Comparison of ENCODE assay signal across 16 cellular contexts in the genomic region with DNA sequence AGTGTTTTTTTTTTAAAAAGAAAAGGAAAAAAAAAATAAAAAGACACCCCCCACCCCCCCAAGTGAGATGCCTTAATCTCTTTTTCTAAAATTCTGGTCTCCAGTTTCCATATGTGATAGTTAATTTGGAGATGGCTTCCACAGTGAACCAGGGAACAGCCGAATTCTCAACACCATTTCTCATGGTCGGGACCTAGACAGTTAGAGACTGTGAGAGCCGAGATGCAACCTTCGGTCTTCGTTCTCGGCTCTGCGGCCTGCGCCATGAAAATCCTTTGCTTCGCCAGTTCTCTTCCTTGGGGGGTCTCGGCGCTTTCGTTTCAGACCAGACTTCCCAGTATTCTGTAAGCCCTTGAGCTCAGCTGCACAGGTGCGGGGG. TPM values are rescaled to one million over a fixed set of nuclear protein-coding genes. Genes with fewer than 3 reads are reported as not detected.
DNase-seq lines count a peak whose midpoint lies in the region; ATAC-seq, FAIRE-seq and TF ChIP-seq lines count a peak whose summit lies in the region.
"Had no signal": no experiment of that assay in that cellular context is flagged by ENCODE, and none has a peak within 500 bp of the region (broad histone marks: within the 10 kb centered on the region; RNA-seq: fewer than 3 reads in every experiment).

No MANE protein-coding gene starts in this region.

- H4K20me1 ChIP-seq in BLaER1 = no peaks in the 10 kb centered on the region
- H4K20me1 ChIP-seq in keratinocyte (ENCODE audit: control insufficient read depth, extremely low read depth, insufficient read depth, low read length) = no peaks in the 10 kb centered on the region

- peaks cover 20% of the 10 kb centered on the region for H3K4me1 ChIP-seq in BLaER1
- H3K4me1 ChIP-seq in adipocyte (ENCODE audit: control insufficient read depth, insufficient read depth, low read length) = no peaks in the 10 kb centered on the region
- no peaks in the 10 kb centered on the region for H3K4me1 ChIP-seq in keratinocyte (ENCODE audit: control insufficient read depth, extremely low read depth, insufficient read depth, low read length)

- TF ChIP-seq CTCF in keratinocyte (optimal IDR thresholded peaks at IDR 0.05 in 1 of 3, IDR thresholded peaks at IDR 0.05 in 1 of 3, conservative IDR thresholded peaks at IDR 0.05 in 1 of 3; ENCODE audit: extremely low read depth in 1 of 3, insufficient read depth in 2 of 3, low read length in 3 of 3) = no peak

- H3K79me2 ChIP-seq in keratinocyte (ENCODE audit: control insufficient read depth, insufficient read depth, low read length) = no peaks in the 10 kb centered on the region

- DNase-seq in H7 (peak; percentile 67), adipocyte (ENCODE audit: low read depth) (no peak), keratinocyte (ENCODE audit: low read depth, low spot score) (no peak), NCI-H2029 treated with DMSO at 0.1 percent for 48 hours (lab: John Stamatoyannopoulos, UW) (no peak), AG20443 (ENCODE audit: low spot score) (no peak)
- no peak for DNase-seq in activated naive CD4-positive, alpha-beta T cell treated with anti-CD3 and anti-CD28 coated beads, Interleukin-2, amount 50 U/mL, for 16 hours
- DNase-seq: effector CD8-positive, alpha-beta T cell; NCI-H1048; sigmoid colon had no signal

- no peaks in the 10 kb centered on the region for H3K9me3 ChIP-seq in BLaER1
- H3K9me3 ChIP-seq in adipocyte (ENCODE audit: control insufficient read depth, low read length) = no peaks in the 10 kb centered on the region
- no peaks in the 10 kb centered on the region for H3K9me3 ChIP-seq in keratinocyte (ENCODE audit: control insufficient read depth, low read depth, low read length)
- H3K9me3 ChIP-seq: sigmoid colon had no signal

- no peak for FAIRE-seq in keratinocyte (lab: Jason Lieb, UNC)
- FAIRE-seq: GM12878 had no signal

- H3K9ac ChIP-seq in BLaER1 (no peak overlapping the region), adipocyte (ENCODE audit: low read length) (no peak overlapping the region), keratinocyte (ENCODE audit: control insufficient read depth, extremely low read depth, insufficient read depth, low read length) (no peak overlapping the region)

- no peaks in the 10 kb centered on the region for H3K36me3 ChIP-seq in BLaER1
- no peaks in the 10 kb centered on the region for H3K36me3 ChIP-seq in H7 (replicated peaks; ENCODE audit: control insufficient read depth, insufficient read depth, low read length)
- no peaks in the 10 kb centered on the region for H3K36me3 ChIP-seq in adipocyte (ENCODE audit: control insufficient read depth, insufficient read depth, low read length, severe bottlenecking)
- no peaks in the 10 kb centered on the region for H3K36me3 ChIP-seq in keratinocyte (ENCODE audit: control insufficient read depth in 2 of 2, extremely low read depth in 1 of 2, insufficient read depth in 2 of 2, low read length in 2 of 2)
- H3K36me3 ChIP-seq: sigmoid colon had no signal

- H2AFZ ChIP-seq in keratinocyte (ENCODE audit: control insufficient read depth, low read length) = no peak overlapping the region

- peaks cover 41% of the 10 kb centered on the region for H3K27me3 ChIP-seq in BLaER1
- peaks cover 40% of the 10 kb centered on the region for H3K27me3 ChIP-seq in H7 (ENCODE audit: control insufficient read depth, insufficient read depth, low read length)
- peaks cover 80% of the 10 kb centered on the region for H3K27me3 ChIP-seq in adipocyte (replicated peaks; ENCODE audit: control insufficient read depth, insufficient read depth, low read length)
- H3K27me3 ChIP-seq in keratinocyte (ENCODE audit: control insufficient read depth, extremely low read depth, insufficient read depth, low read length) = peaks cover 55% of the 10 kb centered on the region

- H3K4me2 ChIP-seq in BLaER1 = peak overlapping the region; percentile 71
- peak overlapping the region; percentile 51 for H3K4me2 ChIP-seq in keratinocyte (ENCODE audit: control insufficient read depth, extremely low read depth, insufficient read depth, low read depth, low read length)

- dilution Hi-C loops in keratinocyte (cut with MboI; ENCODE audit: extremely low pct_ligation_motif_present, low sequenced_read_pairs) = no loop called here

- H3K27ac ChIP-seq in BLaER1 (no peak overlapping the region), keratinocyte (ENCODE audit: control insufficient read depth, insufficient read depth, low read length) (no peak overlapping the region)
- H3K27ac ChIP-seq: sigmoid colon had no signal

- H3K9me1 ChIP-seq in keratinocyte (ENCODE audit: control insufficient read depth, extremely low read depth, insufficient read depth, low read length) = no peaks in the 10 kb centered on the region

- ATAC-seq in HG03565 (IDR thresholded peaks at IDR 0.05; ENCODE audit: unreplicated experiment) = no peak

- peak overlapping the region; percentile 42; the same call in 1 of the 2 replicates for H3K4me3 ChIP-seq in BLaER1
- H3K4me3 ChIP-seq in H7 (ENCODE audit: insufficient read depth, low read depth, low read length) = peak overlapping the region; percentile 45
- H3K4me3 ChIP-seq in adipocyte (ENCODE audit: low read length) = peak overlapping the region; percentile 62
- no peak overlapping the region for H3K4me3 ChIP-seq in keratinocyte (ENCODE audit: control insufficient read depth in 2 of 3, extremely low read depth in 1 of 3, insufficient read depth in 2 of 3, low read depth in 1 of 3, low read length in 3 of 3)
- H3K4me3 ChIP-seq: GM12878 had no signal

RNA-seq across cellular contexts. Expression of gene CACNG2, which starts 0.7 kb away (rescaled TPM):
- 0.15 TPM in 1 of 2 replicates, not detected in the other for total RNA-seq in H7 (2014; rRNA removed; shearing (Covaris generic))
- not detected in 3 replicates for polyA plus RNA-seq in keratinocyte
- polyA plus RNA-seq in keratinocyte (2011; ENCODE audit: low read depth) = not detected
- not detected in 2 replicates for polyA plus RNA-seq in keratinocyte (2011; cell fraction: cytosol; rRNA removed)
- polyA plus RNA-seq in keratinocyte (2011; cell fraction: nucleus; rRNA removed) = not detected in 2 replicates
- polyA plus RNA-seq in keratinocyte (2012; ENCODE audit: low replicate concordance) = not detected in 2 replicates
- not detected in 3 replicates for polyA minus RNA-seq in keratinocyte
- not detected for polyA minus RNA-seq in keratinocyte (2011; cell fraction: cytosol; rRNA and poly(A)+ RNA removed)
- not detected in 2 replicates for polyA minus RNA-seq in keratinocyte (2011; cell fraction: nucleus; rRNA and poly(A)+ RNA removed)
- total RNA-seq: activated CD8-positive, alpha-beta T cell treated with anti-CD3 and anti-CD28 coated beads for 36 hours; Daoy; fibroblast of villous mesenchyme; GM12878; sigmoid colon had no signal
- polyA plus RNA-seq: CD14-positive monocyte, GM12878 had no signal

Comparison
In these comparisons a context has a peak if more than half of its experiments do, and no peak if none do; other contexts are left out.
1. H3K4me3 ChIP-seq: peak in BLaER1 (single experiment), H7 (single experiment) and adipocyte (single experiment); none in keratinocyte (0 of 3).